Comparison of ENCODE assay signal across 26 cellular contexts in the genomic region with DNA sequence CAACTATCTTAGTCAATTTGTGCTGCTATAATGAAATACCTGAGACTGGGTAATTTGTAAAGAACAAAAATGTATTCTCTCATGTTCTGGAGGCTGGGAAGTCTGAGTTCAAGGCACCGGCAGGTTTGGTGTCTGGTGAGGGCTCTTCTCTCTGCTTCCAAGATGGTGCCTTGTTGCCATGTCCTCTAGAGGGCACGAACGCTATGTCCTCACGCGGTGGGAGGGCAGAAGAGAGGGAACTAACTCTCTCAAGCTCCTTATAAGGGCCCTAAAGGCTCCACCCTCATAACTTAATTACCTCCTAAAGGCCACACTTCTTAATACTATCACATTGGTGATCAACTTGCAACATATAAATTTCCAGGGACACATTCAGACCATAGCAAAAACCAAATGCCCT.
"Had no signal": no experiment of that assay in that cellular context is flagged by ENCODE, and none has a peak within 500 bp of the region (broad histone marks: within the 10 kb centered on the region; RNA-seq: fewer than 3 reads in every experiment).

No MANE protein-coding gene starts in this region.

- H3K9me3 ChIP-seq: ascending aorta, suprapubic skin, tibial artery, upper lobe of right lung had no signal

- ATAC-seq: activated CD4-positive, CD25-positive, alpha-beta regulatory T cell treated with anti-CD3 and anti-CD28 coated beads, Interleukin-2, amount 50 U/mL, for 24 hours; natural killer cell; right cardiac atrium; upper lobe of right lung had no signal

- DNase-seq: activated CD4-positive, alpha-beta memory T cell treated with anti-CD3 and anti-CD28 coated beads for 36 hours; activated CD4-positive, alpha-beta T cell treated with anti-CD3 and anti-CD28 coated beads, Interleukin-2, amount 10 ng/mL, durations not matched to agents 24 days and 14 days; activated CD8-positive, alpha-beta memory T cell treated with anti-CD3 and anti-CD28 coated beads, Interleukin-2, amount 50 U/mL, for 48 hours; activated gamma-delta T cell; activated naive CD4-positive, alpha-beta T cell treated with anti-CD3 and anti-CD28 coated beads, Interleukin-2, amount 10 ng/mL, durations not matched to agents 7 days and 5 days; activated naive CD8-positive, alpha-beta T cell treated with anti-CD3 and anti-CD28 coated beads, Interleukin-2, amount 10 ng/mL, durations not matched to agents 7 days and 5 days; activated T-cell treated with anti-CD3 and anti-CD28 coated beads, Interleukin-2, amount 50 U/mL, for 24 hours; brain microvascular endothelial cell; dorsolateral prefrontal cortex; effector memory CD4-positive, alpha-beta T cell; islet precursor cell; left ventricle myocardium inferior; mesendoderm; natural killer cell; posterior cingulate gyrus; right cardiac atrium; spleen; stimulated activated naive CD4-positive, alpha-beta T cell; tibial artery; upper lobe of right lung had no signal

- H3K27ac ChIP-seq: brain microvascular endothelial cell, coronary artery, dorsolateral prefrontal cortex, left ventricle myocardium inferior, spleen, suprapubic skin, tibial artery, upper lobe of right lung, VCaP had no signal

- H3K4me1 ChIP-seq: spleen had no signal

- H3K27me3 ChIP-seq: ascending aorta, brain microvascular endothelial cell, dorsolateral prefrontal cortex, suprapubic skin, tibial artery, upper lobe of right lung had no signal

- H3K36me3 ChIP-seq: ascending aorta, brain microvascular endothelial cell, spleen, suprapubic skin, tibial artery, upper lobe of right lung had no signal

- H3K4me3 ChIP-seq: ascending aorta, coronary artery, dorsolateral prefrontal cortex, left ventricle myocardium inferior, lung, spleen, suprapubic skin, tibial artery, upper lobe of right lung had no signal
